Comparison of ENCODE assay signal across 12 cellular contexts in the genomic region with DNA sequence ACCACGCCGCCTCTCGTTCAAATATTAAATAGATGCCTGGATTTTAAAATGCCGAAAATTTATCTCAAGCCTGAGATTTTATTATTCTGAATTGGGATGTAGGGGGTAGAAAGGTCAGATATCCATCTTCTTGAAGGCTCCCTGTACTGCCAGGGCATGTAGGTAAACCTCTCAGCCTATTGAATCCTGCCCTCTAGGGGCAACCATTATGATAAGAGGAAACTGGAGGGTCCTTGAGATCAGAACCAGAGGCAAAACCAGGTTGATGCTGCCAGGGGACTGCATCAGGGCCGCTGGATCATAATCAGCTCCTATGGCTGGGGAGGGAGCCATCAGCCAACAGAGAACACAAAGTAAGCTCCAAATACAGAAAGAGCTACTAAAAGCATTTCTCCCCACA.
DNase-seq lines count a peak whose midpoint lies in the region; ATAC-seq and TF ChIP-seq lines count a peak whose summit lies in the region.
"Had no signal": no experiment of that assay in that cellular context is flagged by ENCODE, and none has a peak within 500 bp of the region (broad histone marks: within the 10 kb centered on the region; RNA-seq: fewer than 3 reads in every experiment).

No MANE protein-coding gene starts in this region.

- intact Hi-C loops in PC-3 (cut with micrococcal nuclease), result loop anchor here (5.0 kb wide), 1 partner anchor 95 kb away; the partner anchor contains the start of gene KCNC1
- intact Hi-C loops in tibial artery (cut with DNase I; ENCODE audit: low total_unique reads), result no loop called here

- DNase-seq in DMS153 (lab: John Stamatoyannopoulos, UW), result peak; percentile 4
- DNase-seq in HT-29 (ENCODE audit: low spot score), result peak; percentile 9
- DNase-seq in PC-3, result peak; percentile 41
- DNase-seq in hepatocyte (ENCODE audit: low spot score), result no peak
- no peak for DNase-seq in activated CD4-positive, alpha-beta T cell treated with anti-CD3 and anti-CD28 coated beads, Interleukin-2, amount 50 U/mL, for 4 hours
- DNase-seq in medulla oblongata (ENCODE audit: extremely low spot score), result no peak
- DNase-seq in activated CD8-positive, alpha-beta memory T cell treated with anti-CD3 and anti-CD28 coated beads, Interleukin-2, amount 50 U/mL, for 48 hours, result no peak
- DNase-seq in tibial artery, result no peak
- DNase-seq: activated B cell treated with CpG ODN at 0.5 μM for 24 hours, KG1 had no signal

- no peaks in the 10 kb centered on the region for H3F3A ChIP-seq in PC-3 (ENCODE audit: low read length, unreplicated experiment)

- H2AFZ ChIP-seq in PC-3 (ENCODE audit: low read length) (no peak overlapping the region), hepatocyte (no peak overlapping the region)

- H4K20me1 ChIP-seq in PC-3 (ENCODE audit: low read length), result no peaks in the 10 kb centered on the region
- H4K20me1 ChIP-seq in hepatocyte (ENCODE audit: insufficient read depth, poor library complexity, severe bottlenecking), result no peaks in the 10 kb centered on the region

- no peaks in the 10 kb centered on the region for H3K79me2 ChIP-seq in PC-3 (ENCODE audit: low read length)
- H3K79me2 ChIP-seq in hepatocyte, result no peaks in the 10 kb centered on the region

- BruUV-seq in PC-3 (replicated peaks; lab: Mats Ljungman, UMichigan), result no TSS peak

- no peaks in the 10 kb centered on the region for H3K36me3 ChIP-seq in PC-3 (ENCODE audit: low read depth, low read length)
- H3K36me3 ChIP-seq in hepatocyte (replicated peaks; ENCODE audit: insufficient read depth, low read depth), result no peaks in the 10 kb centered on the region
- H3K36me3 ChIP-seq in tibial artery, result no peaks in the 10 kb centered on the region
- H3K36me3 ChIP-seq: thoracic aorta had no signal

- H3K9ac ChIP-seq in PC-3 (ENCODE audit: low read length), result no peak overlapping the region

- ATAC-seq in PC-3, result no peak

- POLR2A ChIA-PET in PC-3 (lab: Charles Lee; ENCODE audit: unreplicated experiment), result no interaction called here

- H3K4me1 ChIP-seq in PC-3 (ENCODE audit: insufficient read depth, low read length), result no peaks in the 10 kb centered on the region
- no peaks in the 10 kb centered on the region for H3K4me1 ChIP-seq in hepatocyte (ENCODE audit: insufficient read depth)
- peaks cover 0 to 22% (median 8%) of the 10 kb centered on the region in 4 donors for H3K4me1 ChIP-seq in tibial artery

- 86% methylated on average over 5 of the region's 5 CpGs for WGBS in hepatocyte (ENCODE audit: low lambda C conversion rate, missing lambda C conversion rate)

- no peaks in the 10 kb centered on the region for H3K9me2 ChIP-seq in PC-3 (replicated peaks; ENCODE audit: low read length)
- no peaks in the 10 kb centered on the region for H3K9me2 ChIP-seq in hepatocyte (replicated peaks; ENCODE audit: insufficient read depth)

- H3K27me3 ChIP-seq in PC-3 (ENCODE audit: low read length) (no peaks in the 10 kb centered on the region), hepatocyte (no peaks in the 10 kb centered on the region), tibial artery (no peaks in the 10 kb centered on the region)

- H3K4me2 ChIP-seq in PC-3 (ENCODE audit: low read length), result no peak overlapping the region
- H3K4me2 ChIP-seq in hepatocyte, result no peak overlapping the region

- H3K4me3 ChIP-seq in PC-3 (ENCODE audit: low read length), result no peak overlapping the region
- H3K4me3 ChIP-seq in hepatocyte, result no peak overlapping the region
- H3K4me3 ChIP-seq in tibial artery, result no peak overlapping the region
- H3K4me3 ChIP-seq: lung, thoracic aorta had no signal

- H3K27ac ChIP-seq in PC-3 (ENCODE audit: low read length) (no peak overlapping the region), hepatocyte (no peak overlapping the region), tibial artery (no peak overlapping the region)
- H3K27ac ChIP-seq: thoracic aorta had no signal

- CTCF ChIA-PET in PC-3 (lab: Charles Lee), result interaction anchor here (0.7 kb wide), 1 partner anchor 39 kb away, joined by 4 read pairs; no protein-coding TSS in a partner anchor

- H3K9me3 ChIP-seq in PC-3 (ENCODE audit: low read length) (no peaks in the 10 kb centered on the region), hepatocyte (ENCODE audit: low read depth) (no peaks in the 10 kb centered on the region), tibial artery (no peaks in the 10 kb centered on the region)
- H3K9me3 ChIP-seq: thoracic aorta had no signal

- TF ChIP-seq CTCF in PC-3 (conservative IDR thresholded peaks at IDR 0.05; ENCODE audit: low read depth, low read length) (peak; percentile 57), hepatocyte (IDR thresholded peaks at IDR 0.05; ENCODE audit: poor library complexity) (peak; percentile 9), tibial artery (IDR thresholded peaks at IDR 0.05) (no peak)

Comparison
In these comparisons a context has a peak if more than half of its experiments do, and no peak if none do; other contexts are left out.
1. DNase-seq: peak in DMS153 (single experiment), HT-29 (single experiment) and PC-3 (single experiment); none in hepatocyte (single experiment), activated CD4-positive, alpha-beta T cell treated with anti-CD3 and anti-CD28 coated beads, Interleukin-2, amount 50 U/mL, for 4 hours (0 of 2), medulla oblongata (single experiment), activated CD8-positive, alpha-beta memory T cell treated with anti-CD3 and anti-CD28 coated beads, Interleukin-2, amount 50 U/mL, for 48 hours (single experiment) and tibial artery (0 of 2).
2. CTCF ChIP-seq: peak in PC-3 (single experiment) and hepatocyte (single experiment); none in tibial artery (0 of 2).